In genomic region chr2:100482741-100483140, GRCh38 we compare ENCODE assay signal across 1 cellular context.
TF ChIP-seq lines count a peak whose summit lies in the region.

No MANE protein-coding gene starts in this region.

TF ChIP-seq in GM12878, 131 proteins besides CTCF, POLR2A, EP300 and RAD21:
- TF ChIP-seq ZNF217 (IDR thresholded peaks at IDR 0.05): no peak
- no peak for TF ChIP-seq STAT1 (conservative IDR thresholded peaks at IDR 0.05)
- no peak for TF ChIP-seq ZBTB40 (IDR thresholded peaks at IDR 0.05; ENCODE audit: borderline replicate concordance)
- TF ChIP-seq EGR1 (IDR thresholded peaks at IDR 0.05; ENCODE audit: borderline replicate concordance in 1 of 2, low read depth in 2 of 2, low read length in 2 of 2): no peak
- TF ChIP-seq BCL3 (IDR thresholded peaks at IDR 0.05; ENCODE audit: borderline replicate concordance, insufficient read depth, low read depth, low read length, poor library complexity, severe bottlenecking): no peak
TF ChIP-seq in GM12878: peak in this region for 0.
